1 cellular context compared by ENCODE assay signal in the genomic region with DNA sequence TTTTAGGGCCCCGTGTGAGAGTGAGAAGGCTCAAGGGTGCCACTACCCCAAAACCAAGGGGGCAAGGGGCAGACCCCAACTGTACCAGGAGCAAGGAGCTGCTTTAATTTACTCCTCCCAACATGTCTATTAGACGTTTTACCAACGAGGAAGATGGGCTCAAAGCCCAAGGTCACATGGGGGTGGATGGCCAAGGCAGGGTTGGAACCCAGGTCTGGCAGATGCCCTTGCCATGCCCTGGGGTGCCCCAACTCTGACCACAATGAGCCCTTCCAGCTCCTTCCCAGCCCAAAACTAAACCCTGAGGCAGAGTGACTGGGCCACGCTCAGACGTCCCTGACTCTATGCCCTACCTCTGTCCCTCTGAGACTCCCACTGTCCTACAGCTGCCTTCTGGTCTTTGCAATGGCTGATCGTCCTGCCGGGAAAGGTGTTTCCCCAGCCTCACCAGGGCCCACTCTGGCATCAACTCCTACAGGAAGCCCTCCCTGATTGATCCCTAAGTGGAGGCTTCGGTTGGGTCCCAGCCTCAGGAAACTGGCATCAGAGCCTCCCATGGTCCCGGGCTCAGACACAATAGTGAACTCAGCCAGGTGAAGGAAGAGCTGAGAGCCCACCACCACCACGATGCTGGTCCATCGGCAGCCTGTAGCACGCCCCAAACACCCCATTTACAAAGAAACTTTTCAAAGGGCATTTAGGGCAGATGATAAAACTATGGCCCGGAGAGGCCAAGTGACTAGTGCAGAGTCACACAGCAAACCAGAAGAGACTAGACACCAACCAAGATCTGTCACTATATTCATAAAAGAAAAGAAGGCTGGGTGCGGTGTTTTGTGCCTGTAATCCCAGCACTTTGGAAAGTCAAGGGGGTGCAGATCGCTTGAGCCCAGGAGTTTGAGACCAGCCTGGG.
TF ChIP-seq lines count a peak whose summit lies in the region.

No MANE protein-coding gene starts in this region.

TF ChIP-seq in GM23338, 12 proteins besides CTCF, POLR2A, EP300 and RAD21 (continued from another document):
- TF ChIP-seq ZNF331 (CRISPR knock-in tag; IDR thresholded peaks at IDR 0.05; ENCODE audit: low read depth) (no peak), NANOG (IDR thresholded peaks at IDR 0.05; ENCODE audit: borderline replicate concordance) (no peak), POLR2AphosphoS5 (IDR thresholded peaks at IDR 0.05; ENCODE audit: low read depth) (no peak), CREB1 (CRISPR knock-in tag; IDR thresholded peaks at IDR 0.05; ENCODE audit: low read depth) (no peak), ZNF114 (CRISPR knock-in tag; IDR thresholded peaks at IDR 0.05) (no peak), EZH2phosphoT487 (IDR thresholded peaks at IDR 0.05; ENCODE audit: unreplicated experiment) (no peak), EZH2 (IDR thresholded peaks at IDR 0.05; ENCODE audit: low read depth, unreplicated experiment) (no peak)
- TF ChIP-seq, protein P1, sequence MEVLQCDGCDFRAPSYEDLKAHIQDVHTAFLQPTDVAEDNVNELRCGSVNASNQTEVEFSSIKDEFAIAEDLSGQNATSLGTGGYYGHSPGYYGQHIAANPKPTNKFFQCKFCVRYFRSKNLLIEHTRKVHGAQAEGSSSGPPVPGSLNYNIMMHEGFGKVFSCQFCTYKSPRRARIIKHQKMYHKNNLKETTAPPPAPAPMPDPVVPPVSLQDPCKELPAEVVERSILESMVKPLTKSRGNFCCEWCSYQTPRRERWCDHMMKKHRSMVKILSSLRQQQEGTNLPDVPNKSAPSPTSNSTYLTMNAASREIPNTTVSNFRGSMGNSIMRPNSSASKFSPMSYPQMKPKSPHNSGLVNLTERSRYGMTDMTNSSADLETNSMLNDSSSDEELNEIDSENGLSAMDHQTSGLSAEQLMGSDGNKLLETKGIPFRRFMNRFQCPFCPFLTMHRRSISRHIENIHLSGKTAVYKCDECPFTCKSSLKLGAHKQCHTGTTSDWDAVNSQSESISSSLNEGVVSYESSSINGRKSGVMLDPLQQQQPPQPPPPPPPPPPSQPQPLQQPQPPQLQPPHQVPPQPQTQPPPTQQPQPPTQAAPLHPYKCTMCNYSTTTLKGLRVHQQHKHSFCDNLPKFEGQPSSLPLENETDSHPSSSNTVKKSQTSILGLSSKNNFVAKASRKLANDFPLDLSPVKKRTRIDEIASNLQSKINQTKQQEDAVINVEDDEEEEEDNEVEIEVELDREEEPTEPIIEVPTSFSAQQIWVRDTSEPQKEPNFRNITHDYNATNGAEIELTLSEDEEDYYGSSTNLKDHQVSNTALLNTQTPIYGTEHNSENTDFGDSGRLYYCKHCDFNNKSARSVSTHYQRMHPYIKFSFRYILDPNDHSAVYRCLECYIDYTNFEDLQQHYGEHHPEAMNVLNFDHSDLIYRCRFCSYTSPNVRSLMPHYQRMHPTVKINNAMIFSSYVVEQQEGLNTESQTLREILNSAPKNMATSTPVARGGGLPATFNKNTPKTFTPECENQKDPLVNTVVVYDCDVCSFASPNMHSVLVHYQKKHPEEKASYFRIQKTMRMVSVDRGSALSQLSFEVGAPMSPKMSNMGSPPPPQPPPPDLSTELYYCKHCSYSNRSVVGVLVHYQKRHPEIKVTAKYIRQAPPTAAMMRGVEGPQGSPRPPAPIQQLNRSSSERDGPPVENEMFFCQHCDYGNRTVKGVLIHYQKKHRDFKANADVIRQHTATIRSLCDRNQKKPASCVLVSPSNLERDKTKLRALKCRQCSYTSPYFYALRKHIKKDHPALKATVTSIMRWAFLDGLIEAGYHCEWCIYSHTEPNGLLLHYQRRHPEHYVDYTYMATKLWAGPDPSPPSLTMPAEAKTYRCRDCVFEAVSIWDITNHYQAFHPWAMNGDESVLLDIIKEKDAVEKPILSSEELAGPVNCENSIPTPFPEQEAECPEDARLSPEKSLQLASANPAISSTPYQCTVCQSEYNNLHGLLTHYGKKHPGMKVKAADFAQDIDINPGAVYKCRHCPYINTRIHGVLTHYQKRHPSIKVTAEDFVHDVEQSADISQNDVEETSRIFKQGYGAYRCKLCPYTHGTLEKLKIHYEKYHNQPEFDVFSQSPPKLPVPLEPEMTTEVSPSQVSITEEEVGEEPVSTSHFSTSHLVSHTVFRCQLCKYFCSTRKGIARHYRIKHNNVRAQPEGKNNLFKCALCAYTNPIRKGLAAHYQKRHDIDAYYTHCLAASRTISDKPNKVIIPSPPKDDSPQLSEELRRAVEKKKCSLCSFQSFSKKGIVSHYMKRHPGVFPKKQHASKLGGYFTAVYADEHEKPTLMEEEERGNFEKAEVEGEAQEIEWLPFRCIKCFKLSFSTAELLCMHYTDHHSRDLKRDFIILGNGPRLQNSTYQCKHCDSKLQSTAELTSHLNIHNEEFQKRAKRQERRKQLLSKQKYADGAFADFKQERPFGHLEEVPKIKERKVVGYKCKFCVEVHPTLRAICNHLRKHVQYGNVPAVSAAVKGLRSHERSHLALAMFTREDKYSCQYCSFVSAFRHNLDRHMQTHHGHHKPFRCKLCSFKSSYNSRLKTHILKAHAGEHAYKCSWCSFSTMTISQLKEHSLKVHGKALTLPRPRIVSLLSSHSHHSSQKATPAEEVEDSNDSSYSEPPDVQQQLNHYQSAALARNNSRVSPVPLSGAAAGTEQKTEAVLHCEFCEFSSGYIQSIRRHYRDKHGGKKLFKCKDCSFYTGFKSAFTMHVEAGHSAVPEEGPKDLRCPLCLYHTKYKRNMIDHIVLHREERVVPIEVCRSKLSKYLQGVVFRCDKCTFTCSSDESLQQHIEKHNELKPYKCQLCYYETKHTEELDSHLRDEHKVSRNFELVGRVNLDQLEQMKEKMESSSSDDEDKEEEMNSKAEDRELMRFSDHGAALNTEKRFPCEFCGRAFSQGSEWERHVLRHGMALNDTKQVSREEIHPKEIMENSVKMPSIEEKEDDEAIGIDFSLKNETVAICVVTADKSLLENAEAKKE (CRISPR knock-in tag; IDR thresholded peaks at IDR 0.05): no peak
- TF ChIP-seq, protein P2, sequence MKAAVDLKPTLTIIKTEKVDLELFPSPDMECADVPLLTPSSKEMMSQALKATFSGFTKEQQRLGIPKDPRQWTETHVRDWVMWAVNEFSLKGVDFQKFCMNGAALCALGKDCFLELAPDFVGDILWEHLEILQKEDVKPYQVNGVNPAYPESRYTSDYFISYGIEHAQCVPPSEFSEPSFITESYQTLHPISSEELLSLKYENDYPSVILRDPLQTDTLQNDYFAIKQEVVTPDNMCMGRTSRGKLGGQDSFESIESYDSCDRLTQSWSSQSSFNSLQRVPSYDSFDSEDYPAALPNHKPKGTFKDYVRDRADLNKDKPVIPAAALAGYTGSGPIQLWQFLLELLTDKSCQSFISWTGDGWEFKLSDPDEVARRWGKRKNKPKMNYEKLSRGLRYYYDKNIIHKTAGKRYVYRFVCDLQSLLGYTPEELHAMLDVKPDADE (IDR thresholded peaks at IDR 0.05): no peak
- TF ChIP-seq, protein P3, sequence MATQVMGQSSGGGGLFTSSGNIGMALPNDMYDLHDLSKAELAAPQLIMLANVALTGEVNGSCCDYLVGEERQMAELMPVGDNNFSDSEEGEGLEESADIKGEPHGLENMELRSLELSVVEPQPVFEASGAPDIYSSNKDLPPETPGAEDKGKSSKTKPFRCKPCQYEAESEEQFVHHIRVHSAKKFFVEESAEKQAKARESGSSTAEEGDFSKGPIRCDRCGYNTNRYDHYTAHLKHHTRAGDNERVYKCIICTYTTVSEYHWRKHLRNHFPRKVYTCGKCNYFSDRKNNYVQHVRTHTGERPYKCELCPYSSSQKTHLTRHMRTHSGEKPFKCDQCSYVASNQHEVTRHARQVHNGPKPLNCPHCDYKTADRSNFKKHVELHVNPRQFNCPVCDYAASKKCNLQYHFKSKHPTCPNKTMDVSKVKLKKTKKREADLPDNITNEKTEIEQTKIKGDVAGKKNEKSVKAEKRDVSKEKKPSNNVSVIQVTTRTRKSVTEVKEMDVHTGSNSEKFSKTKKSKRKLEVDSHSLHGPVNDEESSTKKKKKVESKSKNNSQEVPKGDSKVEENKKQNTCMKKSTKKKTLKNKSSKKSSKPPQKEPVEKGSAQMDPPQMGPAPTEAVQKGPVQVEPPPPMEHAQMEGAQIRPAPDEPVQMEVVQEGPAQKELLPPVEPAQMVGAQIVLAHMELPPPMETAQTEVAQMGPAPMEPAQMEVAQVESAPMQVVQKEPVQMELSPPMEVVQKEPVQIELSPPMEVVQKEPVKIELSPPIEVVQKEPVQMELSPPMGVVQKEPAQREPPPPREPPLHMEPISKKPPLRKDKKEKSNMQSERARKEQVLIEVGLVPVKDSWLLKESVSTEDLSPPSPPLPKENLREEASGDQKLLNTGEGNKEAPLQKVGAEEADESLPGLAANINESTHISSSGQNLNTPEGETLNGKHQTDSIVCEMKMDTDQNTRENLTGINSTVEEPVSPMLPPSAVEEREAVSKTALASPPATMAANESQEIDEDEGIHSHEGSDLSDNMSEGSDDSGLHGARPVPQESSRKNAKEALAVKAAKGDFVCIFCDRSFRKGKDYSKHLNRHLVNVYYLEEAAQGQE (IDR thresholded peaks at IDR 0.05; ENCODE audit: unreplicated experiment): no peak
